Comparison of ENCODE assay signal across 1 cellular context in genomic region chr4:27357283-27357682, GRCh38.
TF ChIP-seq lines count a peak whose summit lies in the region.

No MANE protein-coding gene starts in this region.

TF ChIP-seq in GM23338, 12 proteins besides CTCF, POLR2A, EP300 and RAD21 (continued from another document):
- TF ChIP-seq ZNF462 (CRISPR knock-in tag; IDR thresholded peaks at IDR 0.05) (no peak), ETS1 (IDR thresholded peaks at IDR 0.05) (no peak), ZNF331 (CRISPR knock-in tag; IDR thresholded peaks at IDR 0.05; ENCODE audit: low read depth) (no peak), EZH2phosphoT487 (IDR thresholded peaks at IDR 0.05; ENCODE audit: unreplicated experiment) (no peak), POLR2AphosphoS5 (IDR thresholded peaks at IDR 0.05; ENCODE audit: low read depth) (no peak)
